Comparison of ENCODE assay signal across 8 cellular contexts in the genomic region with DNA sequence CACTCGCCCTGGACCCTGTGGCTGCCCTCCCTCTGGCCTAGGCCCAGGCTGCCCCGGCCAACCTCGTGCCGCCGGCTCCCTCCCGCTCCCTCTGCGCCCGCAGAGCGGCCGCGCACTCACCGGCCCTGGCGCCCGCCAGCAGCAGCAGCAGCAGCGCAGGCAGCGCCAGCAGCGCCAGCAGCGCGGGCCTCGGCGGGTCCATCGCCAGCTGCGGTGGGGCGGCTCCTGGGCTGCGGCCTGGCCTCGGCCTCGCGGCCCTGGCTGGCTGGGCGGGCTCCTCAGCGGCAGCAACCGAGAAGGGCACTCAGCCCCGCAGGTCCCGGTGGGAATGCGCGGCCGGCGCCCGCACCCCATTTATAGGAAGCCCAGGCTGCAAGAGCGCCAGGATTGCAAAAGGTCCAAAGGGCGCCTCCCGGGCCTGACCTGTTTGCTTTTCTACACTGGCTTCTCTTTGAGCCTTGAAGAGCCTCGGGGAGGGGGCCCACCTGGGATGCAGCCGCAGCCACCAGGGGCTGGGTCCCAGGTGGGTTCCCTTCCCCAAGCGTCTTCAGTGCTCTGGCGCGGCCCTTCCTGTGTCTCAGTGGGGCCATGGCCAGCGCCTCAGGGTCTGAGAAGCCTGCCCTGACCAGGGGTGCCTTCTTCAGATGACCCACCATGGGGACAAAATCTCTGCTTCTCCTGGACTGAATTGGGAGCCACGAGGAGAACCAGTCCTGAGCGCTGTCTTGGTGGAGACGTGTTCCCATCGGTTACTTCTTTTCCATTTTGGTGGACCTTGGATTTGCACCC. TPM values are rescaled to one million over a fixed set of nuclear protein-coding genes. Genes with fewer than 3 reads are reported as not detected.
DNase-seq lines count a peak whose midpoint lies in the region; ATAC-seq, FAIRE-seq and TF ChIP-seq lines count a peak whose summit lies in the region.

A gene with protein sequence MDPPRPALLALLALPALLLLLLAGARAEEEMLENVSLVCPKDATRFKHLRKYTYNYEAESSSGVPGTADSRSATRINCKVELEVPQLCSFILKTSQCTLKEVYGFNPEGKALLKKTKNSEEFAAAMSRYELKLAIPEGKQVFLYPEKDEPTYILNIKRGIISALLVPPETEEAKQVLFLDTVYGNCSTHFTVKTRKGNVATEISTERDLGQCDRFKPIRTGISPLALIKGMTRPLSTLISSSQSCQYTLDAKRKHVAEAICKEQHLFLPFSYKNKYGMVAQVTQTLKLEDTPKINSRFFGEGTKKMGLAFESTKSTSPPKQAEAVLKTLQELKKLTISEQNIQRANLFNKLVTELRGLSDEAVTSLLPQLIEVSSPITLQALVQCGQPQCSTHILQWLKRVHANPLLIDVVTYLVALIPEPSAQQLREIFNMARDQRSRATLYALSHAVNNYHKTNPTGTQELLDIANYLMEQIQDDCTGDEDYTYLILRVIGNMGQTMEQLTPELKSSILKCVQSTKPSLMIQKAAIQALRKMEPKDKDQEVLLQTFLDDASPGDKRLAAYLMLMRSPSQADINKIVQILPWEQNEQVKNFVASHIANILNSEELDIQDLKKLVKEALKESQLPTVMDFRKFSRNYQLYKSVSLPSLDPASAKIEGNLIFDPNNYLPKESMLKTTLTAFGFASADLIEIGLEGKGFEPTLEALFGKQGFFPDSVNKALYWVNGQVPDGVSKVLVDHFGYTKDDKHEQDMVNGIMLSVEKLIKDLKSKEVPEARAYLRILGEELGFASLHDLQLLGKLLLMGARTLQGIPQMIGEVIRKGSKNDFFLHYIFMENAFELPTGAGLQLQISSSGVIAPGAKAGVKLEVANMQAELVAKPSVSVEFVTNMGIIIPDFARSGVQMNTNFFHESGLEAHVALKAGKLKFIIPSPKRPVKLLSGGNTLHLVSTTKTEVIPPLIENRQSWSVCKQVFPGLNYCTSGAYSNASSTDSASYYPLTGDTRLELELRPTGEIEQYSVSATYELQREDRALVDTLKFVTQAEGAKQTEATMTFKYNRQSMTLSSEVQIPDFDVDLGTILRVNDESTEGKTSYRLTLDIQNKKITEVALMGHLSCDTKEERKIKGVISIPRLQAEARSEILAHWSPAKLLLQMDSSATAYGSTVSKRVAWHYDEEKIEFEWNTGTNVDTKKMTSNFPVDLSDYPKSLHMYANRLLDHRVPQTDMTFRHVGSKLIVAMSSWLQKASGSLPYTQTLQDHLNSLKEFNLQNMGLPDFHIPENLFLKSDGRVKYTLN (N-terminal part only) (minus strand): TSS at position 330 of the 789 bp plus-strand sequence. CDS start 128 bp downstream, at position 202.

- no peak within 1 kb of the TSS for H3K14ac ChIP-seq in H1 (ENCODE audit: insufficient read length)

- no peaks in the 10 kb centered on the region for H3K9me3 Mint-ChIP-seq in activated T-cell treated with anti-CD3 and anti-CD28 coated beads, Interleukin-2, amount 50 U/mL, for 4 hours
- no peaks in the 10 kb centered on the region for H3K9me3 Mint-ChIP-seq in type B pancreatic cell

- peak within 1 kb of the TSS; percentile 89 for H2AFZ ChIP-seq in H1 (ENCODE audit: low read length)

- intact Hi-C loops in mucosa of descending colon (cut with DNase I, micrococcal nuclease) = loop anchor here (5.0 to 10.0 kb wide), 2 partner anchors 78 to 271 kb away; a partner anchor contains a TSS

- POLR2A ChIA-PET in H1 (lab: Charles Lee; ENCODE audit: partially characterized antibody) = no interaction called here

- TF ChIP-seq CTCF in H1 (IDR thresholded peaks at IDR 0.05; ENCODE audit: control extremely low read depth in 1 of 3, insufficient read depth in 1 of 3, low read depth in 1 of 3, low read length in 3 of 3) (no peak), mucosa of descending colon (IDR thresholded peaks at IDR 0.05) (no peak), type B pancreatic cell (conservative IDR thresholded peaks at IDR 0.05) (no peak)

- H3K4me1 ChIP-seq in H1 (replicated peaks in 1 of 4; ENCODE audit: control insufficient read depth in 3 of 4, insufficient read depth in 4 of 4, low read length in 3 of 4) (peaks cover 0 to 10% (median 9%) of the 10 kb centered on the region in 4 experiments), mucosa of descending colon (ENCODE audit: low read depth) (no peaks in the 10 kb centered on the region)

- CTCF ChIA-PET in H1 (lab: Charles Lee; ENCODE audit: partially characterized antibody) = interaction anchor here (0.6 to 9.2 kb wide), 20 partner anchors 8 to 395 kb away, joined by 3 to 188 read pairs (median 4); a partner anchor contains a TSS

- H3K79me1 ChIP-seq in H1 (ENCODE audit: low read depth, low read length) = no peaks in the 10 kb centered on the region

- peaks cover 34% of the 10 kb centered on the region for H3K27me3 Mint-ChIP-seq in activated T-cell treated with anti-CD3 and anti-CD28 coated beads, Interleukin-2, amount 50 U/mL, for 4 hours (ENCODE audit: low read depth)
- peaks cover 54% of the 10 kb centered on the region for H3K27me3 Mint-ChIP-seq in type B pancreatic cell

- H3K36me3 Mint-ChIP-seq in activated T-cell treated with anti-CD3 and anti-CD28 coated beads, Interleukin-2, amount 50 U/mL, for 4 hours (ENCODE audit: insufficient read depth) = no peaks in the 10 kb centered on the region
- H3K36me3 Mint-ChIP-seq in type B pancreatic cell = no peaks in the 10 kb centered on the region

- H3K4me1 Mint-ChIP-seq in activated T-cell treated with anti-CD3 and anti-CD28 coated beads, Interleukin-2, amount 50 U/mL, for 4 hours (ENCODE audit: low read depth) = peaks cover 3% of the 10 kb centered on the region
- H3K4me1 Mint-ChIP-seq in type B pancreatic cell (ENCODE audit: unreplicated experiment) = peaks cover 5% of the 10 kb centered on the region

- H2BK15ac ChIP-seq in H1 (ENCODE audit: low read length) = peak within 1 kb of the TSS; percentile 65; the same call in 1 of the 2 replicates

- H3K9me3 ChIP-seq in H1 (ENCODE audit: insufficient read depth in 2 of 2, low read depth in 1 of 2, low read length in 1 of 2) (no peaks in the 10 kb centered on the region), mucosa of descending colon (no peaks in the 10 kb centered on the region)

- no peak within 1 kb of the TSS for H3K56ac ChIP-seq in H1 (replicated peaks; ENCODE audit: insufficient read length, low read depth, low read length)

- H3K27me3 ChIP-seq in H1 (replicated peaks in 1 of 4; ENCODE audit: control insufficient read depth in 3 of 4, extremely low read depth in 1 of 4, insufficient read depth in 3 of 4, low read length in 3 of 4) = peaks cover 1 to 12% (median 9%) of the 10 kb centered on the region in 4 experiments; a peak in 6 of 7 replicates

- H3K4me3 ChIP-seq in H1 (ENCODE audit: extremely low read depth in 1 of 4, insufficient read depth in 2 of 4, low read depth in 3 of 4, low read length in 4 of 4) (peak within 1 kb of the TSS; percentile 40 to 68 (median 52)), mucosa of descending colon (no peak within 1 kb of the TSS)

- H2AK5ac ChIP-seq in H1 (ENCODE audit: low read depth, low read length) = no peak within 1 kb of the TSS

- H4K5ac ChIP-seq in H1 (ENCODE audit: insufficient read length, low read depth, low read length) = no peak within 1 kb of the TSS

- peak within 1 kb of the TSS; percentile 76; the same call in 1 of the 2 replicates for H2BK20ac ChIP-seq in H1 (ENCODE audit: low read length)

- TF ChIP-seq POLR2A in H1 (IDR thresholded peaks at IDR 0.05; ENCODE audit: control extremely low read depth in 1 of 2, low read depth in 2 of 2, low read length in 2 of 2) = no peak

- no peak within 1 kb of the TSS for H3K27ac ChIP-seq in H1 (ENCODE audit: low read depth, low read length)

- H3K9ac ChIP-seq in H1 (replicated peaks in 1 of 4; ENCODE audit: extremely low read depth in 1 of 4, low read depth in 3 of 4, low read length in 3 of 4) = 0 out of 7 replicates have a peak within 1 kb of the TSS, but pooled peaks of 1 of the 4 experiments have one; percentile 32

- peak within 1 kb of the TSS; percentile 69; the same call in 1 of the 2 replicates for H2BK12ac ChIP-seq in H1 (ENCODE audit: low read depth, low read length)

- 11% methylated on average over 44 of the region's 51 CpGs; no CpG with 5 or more reads in 1 of the 2 experiments for WGBS in H1 (ENCODE audit: extremely low coverage in 1 of 2, insufficient coverage in 1 of 2, insufficient read length in 1 of 2, insufficient replicate concordance in 2 of 2, low coverage in 1 of 2, low lambda C conversion rate in 2 of 2, missing lambda C conversion rate in 1 of 2), 2 experiments

- no peak for TF ChIP-seq EP300 in H1 (IDR thresholded peaks at IDR 0.05; ENCODE audit: borderline replicate concordance in 1 of 2, low read depth in 2 of 2, low read length in 2 of 2)

- H3K18ac ChIP-seq in H1 (ENCODE audit: extremely low read depth, low read length) = no peak within 1 kb of the TSS; the same call in 1 of the 2 replicates

- H3K4me3 Mint-ChIP-seq in activated T-cell treated with anti-CD3 and anti-CD28 coated beads, Interleukin-2, amount 50 U/mL, for 4 hours = peak within 1 kb of the TSS; percentile 45
- peak within 1 kb of the TSS; percentile 85 for H3K4me3 Mint-ChIP-seq in type B pancreatic cell

- peak in 1 of 2 donors; percentile 26 for ATAC-seq in activated T-cell treated with anti-CD3 and anti-CD28 coated beads, Interleukin-2, amount 50 U/mL, for 4 hours
- peak; percentile 53 for ATAC-seq in mucosa of descending colon

- H3K23me2 ChIP-seq in H1 (ENCODE audit: low read depth, low read length) = peaks cover 4% of the 10 kb centered on the region; the same call in 1 of the 2 replicates

- H4K20me1 ChIP-seq in H1 (replicated peaks in 1 of 2; ENCODE audit: control insufficient read depth in 1 of 2, insufficient read depth in 2 of 2, low read length in 2 of 2) = no peaks in the 10 kb centered on the region

- DNase-seq in activated T-cell treated with anti-CD3 and anti-CD28 coated beads, Interleukin-2, amount 50 U/mL, for 4 hours = no peak
- DNase-seq in activated T-cell treated with anti-CD3 and anti-CD28 coated beads, Interleukin-2, amount 50 U/mL, for 1 hour = no peak
- DNase-seq in H1 (ENCODE audit: low read depth in 1 of 2, low spot score in 2 of 2) (no peak), mucosa of descending colon (peak in 2 of 3 donors; percentile 17 to 27), type B pancreatic cell (ENCODE audit: extremely low spot score, unreplicated experiment) (no peak), Kasumi-1 (lab: John Stamatoyannopoulos, UW) (no peak), T-helper 2 cell (no peak), HT-29 (ENCODE audit: low spot score) (no peak)

- H4K91ac ChIP-seq in H1 (replicated peaks; ENCODE audit: insufficient read length, low read length) = peak within 1 kb of the TSS; percentile 75

- H2BK5ac ChIP-seq in H1 (ENCODE audit: low read depth, low read length) = no peak within 1 kb of the TSS

- H4K8ac ChIP-seq in H1 (ENCODE audit: extremely low read depth, insufficient read depth, low read length) = peak within 1 kb of the TSS; percentile 86

- peak within 1 kb of the TSS; percentile 70 for H2BK120ac ChIP-seq in H1 (replicated peaks; ENCODE audit: low read depth, low read length)

- H3K27ac Mint-ChIP-seq in type B pancreatic cell = peak within 1 kb of the TSS; percentile 83

- no peak within 1 kb of the TSS for H3K23ac ChIP-seq in H1 (ENCODE audit: insufficient read length)

- H3K79me2 ChIP-seq in H1 (ENCODE audit: control insufficient read depth in 1 of 2, insufficient read depth in 2 of 2, low read length in 2 of 2) = no peaks in the 10 kb centered on the region

- no peak within 1 kb of the TSS for H3K4ac ChIP-seq in H1 (replicated peaks; ENCODE audit: insufficient read length, low read depth, low read length)

- H3K36me3 ChIP-seq in H1 (ENCODE audit: control insufficient read depth in 2 of 4, insufficient read depth in 4 of 4, low read length in 3 of 4) = no peaks in the 10 kb centered on the region
- no peaks in the 10 kb centered on the region for H3K36me3 ChIP-seq in mucosa of descending colon (ENCODE audit: low read depth)

- peak within 1 kb of the TSS; percentile 60 to 97 for H3K4me2 ChIP-seq in H1 (ENCODE audit: insufficient read depth in 1 of 2, low read depth in 2 of 2, low read length in 2 of 2)

- FAIRE-seq in H1 (lab: Jason Lieb, UNC) = no peak

- TF ChIP-seq RAD21 in H1 (IDR thresholded peaks at IDR 0.05 in 1 of 2, conservative IDR thresholded peaks at IDR 0.05 in 1 of 2; ENCODE audit: low read depth in 2 of 2, low read length in 2 of 2) = peak in 1 of 2 experiments; percentile 19; a peak in 1 of 4 replicates

RNA-seq across cellular contexts. Expression of the gene that starts here (rescaled TPM):
- total RNA-seq in activated T-cell treated with anti-CD3 and anti-CD28 coated beads, Interleukin-2, amount 50 U/mL, for 4 hours = 1 to 10 TPM in 1 of 3 donors, under 1 TPM in 2; 0.82 to 1.1 (median 0.95) TPM
- total RNA-seq in H1 (2021; fragmentation: NEBNext Ultra II Directional; extraction: Animal tissue kit (Norgen Biotek cat#: 25700)) = 0.52 and 0.61 TPM in 2 replicates
- polyA plus RNA-seq in H1 (2011; rRNA removed) = 0.08 and 0.15 TPM in 2 replicates
- 0.28 TPM for polyA plus RNA-seq in H1 (2011; cell fraction: cytosol; rRNA removed)
- polyA plus RNA-seq in H1 (2011; cell fraction: nucleus; rRNA removed) = 0.29 TPM
- polyA plus RNA-seq in H1 (2012, experiment 1 of 2) = 0.11 to 0.39 TPM (median 0.23 TPM) in 4 replicates
- 0.09 TPM for polyA plus RNA-seq in H1 (2012, experiment 2 of 2)
- polyA plus RNA-seq in H1 (2013, experiment 1 of 2) = 0.47 TPM
- 0.39 TPM for polyA plus RNA-seq in H1 (2013, experiment 2 of 2)
- polyA minus RNA-seq in H1 (2011; rRNA and poly(A)+ RNA removed) = 1.0 and 2.0 TPM in 2 replicates
- 0.66 TPM for polyA minus RNA-seq in H1 (2011; cell fraction: cytosol; rRNA and poly(A)+ RNA removed)
- 1.00 TPM for polyA minus RNA-seq in H1 (2011; cell fraction: nucleus; rRNA and poly(A)+ RNA removed)
- total RNA-seq in mucosa of descending colon = under 1 TPM; 0.34 to 0.55 (median 0.47) TPM
- total RNA-seq in type B pancreatic cell (ENCODE audit: low replicate concordance) = 19.6 and 70.3 TPM in 2 replicates
- not detected in 2 replicates for total RNA-seq in HT-29 (2014; rRNA removed; shearing (Covaris generic))

Comparison
In these comparisons a context has a peak if more than half of its experiments do, and no peak if none do; other contexts are left out.
1. Peak in DNase-seq and ATAC-seq in mucosa of descending colon; RNA of the gene not detected or under 1 TPM.